30 cellular contexts compared by ENCODE assay signal in genomic region chr6:169381988-169382387, GRCh38.
"Had no signal": no experiment of that assay in that cellular context is flagged by ENCODE, and none has a peak within 500 bp of the region (broad histone marks: within the 10 kb centered on the region; RNA-seq: fewer than 3 reads in every experiment).

No MANE protein-coding gene starts in this region.

- H3K4me3 ChIP-seq: ascending aorta, cardiac muscle cell had no signal

- H3K27me3 ChIP-seq: ascending aorta, cardiac muscle cell had no signal

- H3K9me3 ChIP-seq: ascending aorta had no signal

- H3K27ac ChIP-seq: ascending aorta, cardiac muscle cell, WERI-Rb-1 had no signal

- DNase-seq: activated CD4-positive, alpha-beta memory T cell treated with anti-CD3 and anti-CD28 coated beads, Interleukin-2, amount 10 ng/mL, durations not matched to agents 7 days and 5 days; activated CD4-positive, alpha-beta T cell treated with anti-CD3 and anti-CD28 coated beads for 1 hour; activated CD4-positive, alpha-beta T cell treated with anti-CD3 and anti-CD28 coated beads for 36 hours; activated CD4-positive, alpha-beta T cell treated with anti-CD3 and anti-CD28 coated beads for 48 hours; activated CD4-positive, alpha-beta T cell treated with anti-CD3 and anti-CD28 coated beads, Interleukin-2, amount 10 ng/mL, durations not matched to agents 7 days and 5 days; activated CD4-positive, alpha-beta T cell treated with anti-CD3 and anti-CD28 coated beads, Interleukin-2, amount 50 U/mL, for 48 hours; activated CD4-positive, CD25-positive, alpha-beta regulatory T cell; activated CD8-positive, alpha-beta memory T cell treated with anti-CD3 and anti-CD28 coated beads, Interleukin-2, amount 10 ng/mL, durations not matched to agents 7 days and 5 days; activated CD8-positive, alpha-beta memory T cell treated with anti-CD3 and anti-CD28 coated beads, Interleukin-2, amount 50 U/mL, for 48 hours; activated CD8-positive, alpha-beta T cell treated with anti-CD3 and anti-CD28 coated beads, Interleukin-2, amount 10 ng/mL, durations not matched to agents 7 days and 5 days; activated effector memory CD4-positive, alpha-beta T cell treated with Interleukin-2 at 50 U/mL for 16 hours; activated gamma-delta T cell; activated naive CD4-positive, alpha-beta T cell treated with anti-CD3 and anti-CD28 coated beads, Interleukin-2, amount 10 ng/mL, durations not matched to agents 7 days and 5 days; activated naive CD4-positive, alpha-beta T cell treated with Interleukin-2 at 50 U/mL for 16 hours; activated naive CD8-positive, alpha-beta T cell treated with anti-CD3 and anti-CD28 coated beads, Interleukin-2, amount 10 ng/mL, durations not matched to agents 7 days and 5 days; activated naive CD8-positive, alpha-beta T cell treated with anti-CD3 and anti-CD28 coated beads, Interleukin-2, amount 50 U/mL, for 24 hours; activated T-cell treated with anti-CD3 and anti-CD28 coated beads, Interleukin-2, amount 50 U/mL, for 24 hours; activated T-cell treated with anti-CD3 and anti-CD28 coated beads, Interleukin-2, amount 50 U/mL, for 48 hours; amygdala; anterior cingulate cortex; caudate nucleus; cerebellar nuclear complex; T-helper 1 cell; T-helper 2 cell; T-helper 9 cell; WERI-Rb-1 had no signal

- ATAC-seq: activated CD4-positive, alpha-beta T cell treated with anti-CD3 and anti-CD28 coated beads for 36 hours; activated CD4-positive, CD25-positive, alpha-beta regulatory T cell treated with anti-CD3 and anti-CD28 coated beads, Interleukin-2, amount 50 U/mL, for 24 hours; activated CD8-positive, alpha-beta memory T cell treated with anti-CD3 and anti-CD28 coated beads, Interleukin-2, amount 10 ng/mL, durations not matched to agents 7 days and 5 days; activated CD8-positive, alpha-beta T cell treated with anti-CD3 and anti-CD28 coated beads, Interleukin-2, amount 10 ng/mL, durations not matched to agents 7 days and 5 days; activated naive CD8-positive, alpha-beta T cell treated with anti-CD3 and anti-CD28 coated beads, Interleukin-2, amount 50 U/mL, for 24 hours; WTC11 had no signal

- H3K4me1 ChIP-seq: ascending aorta had no signal

- H3K36me3 ChIP-seq: ascending aorta, cardiac muscle cell, WERI-Rb-1 had no signal
